ENCODE assay signal across 18 cellular contexts in the genomic region with DNA sequence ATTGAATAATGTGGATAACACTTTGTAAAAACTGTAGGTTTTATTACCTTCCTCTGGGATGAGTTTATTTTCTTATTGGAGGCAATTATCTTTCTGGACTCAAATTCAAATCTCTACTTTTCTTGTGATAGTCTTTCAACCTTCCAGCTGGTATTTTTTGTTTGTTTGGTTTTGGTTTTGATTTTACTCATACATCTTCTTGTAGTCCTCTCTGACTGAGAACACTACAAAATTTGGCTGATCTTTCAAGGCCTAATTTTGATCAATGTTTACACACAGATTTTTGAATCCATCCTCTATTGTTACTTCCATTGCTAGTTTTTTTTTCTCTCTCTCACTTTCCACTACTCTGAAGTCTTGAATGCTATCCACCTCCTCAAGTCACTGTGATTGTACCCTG.
DNase-seq lines count a peak whose midpoint lies in the region; ATAC-seq and TF ChIP-seq lines count a peak whose summit lies in the region.
"Had no signal": no experiment of that assay in that cellular context is flagged by ENCODE, and none has a peak within 500 bp of the region (broad histone marks: within the 10 kb centered on the region; RNA-seq: fewer than 3 reads in every experiment).

No MANE protein-coding gene starts in this region.

- H3K27ac ChIP-seq in MM.1S (ENCODE audit: low read length) (peak overlapping the region; percentile 4; the same call in 1 of the 2 replicates), testis (no peak overlapping the region)
- H3K27ac ChIP-seq: brain microvascular endothelial cell, colonic mucosa, pancreas had no signal

- no peak overlapping the region for H3K4me3 ChIP-seq in MM.1S (ENCODE audit: low read length)
- no peak overlapping the region for H3K4me3 ChIP-seq in testis
- H3K4me3 ChIP-seq: colonic mucosa, pancreas had no signal

- H3K9me3 ChIP-seq in MM.1S (replicated peaks; ENCODE audit: insufficient read depth, low read length), result no peaks in the 10 kb centered on the region
- no peaks in the 10 kb centered on the region for H3K9me3 ChIP-seq in testis
- H3K9me3 ChIP-seq: colonic mucosa, pancreas had no signal

- TF ChIP-seq POLR2A in testis (IDR thresholded peaks at IDR 0.05), result no peak

- H3K4me1 ChIP-seq in MM.1S (ENCODE audit: low read length), result peaks cover 21% of the 10 kb centered on the region
- H3K4me1 ChIP-seq in testis, result no peaks in the 10 kb centered on the region
- H3K4me1 ChIP-seq: colonic mucosa, pancreas had no signal

- intact Hi-C loops in testis (cut with DNase I; ENCODE audit: low total_unique reads), result no loop called here

- H3K4me2 ChIP-seq in MM.1S (ENCODE audit: low read depth, low read length), result peak overlapping the region; percentile 34; the same call in 1 of the 2 replicates
- H3K4me2 ChIP-seq: SK-N-SH had no signal

- TF ChIP-seq CTCF in MM.1S (IDR thresholded peaks at IDR 0.05; ENCODE audit: low read length), result no peak
- no peak for TF ChIP-seq CTCF in testis (IDR thresholded peaks at IDR 0.05)

- H3F3A ChIP-seq in MM.1S (ENCODE audit: insufficient read depth, low read length), result no peaks in the 10 kb centered on the region; the same call in 1 of the 2 replicates

- H2AFZ ChIP-seq in MM.1S (ENCODE audit: low read length), result peak overlapping the region; percentile 31; the same call in 1 of the 2 replicates

- no peaks in the 10 kb centered on the region for H3K9me2 ChIP-seq in MM.1S (replicated peaks; ENCODE audit: insufficient read depth, low read length)
- H3K9me2 ChIP-seq: SK-N-SH had no signal

- ATAC-seq in GM18520 (IDR thresholded peaks at IDR 0.05; ENCODE audit: unreplicated experiment) (peak; percentile 65), GM21367 (IDR thresholded peaks at IDR 0.05; ENCODE audit: unreplicated experiment) (peak; percentile 68), HG02884 (IDR thresholded peaks at IDR 0.05; ENCODE audit: unreplicated experiment) (peak; percentile 88)
- ATAC-seq: activated CD4-positive, CD25-positive, alpha-beta regulatory T cell treated with anti-CD3 and anti-CD28 coated beads, Interleukin-2, amount 50 U/mL, for 24 hours; activated T-helper 17 cell treated with anti-CD3 and anti-CD28 coated beads, Interleukin-2, amount 50 U/mL, for 72 hours; pancreas had no signal

- H4K20me1 ChIP-seq in MM.1S (ENCODE audit: insufficient read depth, low read length), result no peaks in the 10 kb centered on the region

- H3K9ac ChIP-seq in MM.1S (ENCODE audit: low read length), result no peak overlapping the region
- H3K9ac ChIP-seq: SK-N-SH had no signal

- H3K27me3 ChIP-seq in MM.1S (replicated peaks; ENCODE audit: insufficient read depth, low read length) (no peaks in the 10 kb centered on the region), testis (no peaks in the 10 kb centered on the region)
- H3K27me3 ChIP-seq: brain microvascular endothelial cell, colonic mucosa, pancreas had no signal

- peak; percentile 50 for DNase-seq in MM.1S
- DNase-seq in epidermal melanocyte (ENCODE audit: insufficient read length, low spot score), result no peak
- no peak for DNase-seq in testis
- DNase-seq in HuH-7 (ENCODE audit: low spot score), result no peak
- DNase-seq: brain microvascular endothelial cell; CD8-positive, alpha-beta memory T cell; colonic mucosa; DND-41; islet precursor cell; NCI-H187 treated with DMSO at 0.1 percent for 48 hours; pancreas; SK-N-SH; T1000 had no signal

- no peaks in the 10 kb centered on the region for H3K79me2 ChIP-seq in MM.1S (ENCODE audit: low read length)

- H3K36me3 ChIP-seq in MM.1S (replicated peaks; ENCODE audit: insufficient read depth, low read length), result no peaks in the 10 kb centered on the region
- H3K36me3 ChIP-seq in testis (ENCODE audit: low read depth, missing control alignments), result no peaks in the 10 kb centered on the region
- H3K36me3 ChIP-seq: brain microvascular endothelial cell, colonic mucosa, pancreas had no signal
